In the genomic region with DNA sequence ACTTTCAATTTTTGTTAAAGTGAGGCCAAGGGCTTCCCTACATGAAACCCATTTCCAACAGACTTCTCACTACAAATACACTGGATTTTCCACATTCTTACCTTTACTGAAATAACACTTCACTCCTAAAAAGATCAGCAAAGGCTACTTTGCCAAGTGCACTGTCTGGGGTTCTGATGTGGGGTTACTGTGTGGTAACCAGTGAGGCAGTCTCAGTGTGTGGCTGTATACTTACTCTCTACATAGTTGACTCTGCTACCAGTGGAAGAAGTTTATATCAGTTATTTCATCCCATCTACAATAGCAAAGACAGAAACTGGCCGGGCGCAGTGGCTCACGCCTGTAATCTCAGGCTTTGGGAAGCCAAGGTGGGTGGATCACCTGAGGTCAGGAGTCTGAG, we compare ENCODE assay signal across 14 cellular contexts. TPM values are rescaled to one million over a fixed set of nuclear protein-coding genes. Genes with fewer than 3 reads are reported as not detected.
A peak's percentile ranks its signal among the peaks of the same experiment; 100 is the strongest.
DNase-seq lines count a peak whose midpoint lies in the region; ATAC-seq, FAIRE-seq and TF ChIP-seq lines count a peak whose summit lies in the region.
"Had no signal": no experiment of that assay in that cellular context is flagged by ENCODE, and none has a peak within 500 bp of the region (broad histone marks: within the 10 kb centered on the region; RNA-seq: fewer than 3 reads in every experiment).

No MANE protein-coding gene starts in this region.

- WGBS in HepG2 (ENCODE audit: low lambda C conversion rate), result 79% methylated on average over 3 of the region's 3 CpGs
- WGBS in right lobe of liver (ENCODE audit: insufficient coverage, low coverage, low lambda C conversion rate, missing lambda C conversion rate), result 72% methylated on average over 3 of the region's 3 CpGs

- H3K36me3 ChIP-seq in HepG2 (replicated peaks in 1 of 2; ENCODE audit: control insufficient read depth in 1 of 2, insufficient read depth in 2 of 2, low read length in 2 of 2) (peaks cover 11 to 44% of the 10 kb centered on the region in 2 experiments), right lobe of liver (peaks cover 0 to 22% (median 5%) of the 10 kb centered on the region in 4 donors)

- H3K27ac ChIP-seq in HepG2 (ENCODE audit: extremely low read length, insufficient read depth, low read length), result no peak overlapping the region
- no peak overlapping the region for H3K27ac ChIP-seq in right lobe of liver

- H3K9me3 ChIP-seq in HepG2 (ENCODE audit: low read length), result no peaks in the 10 kb centered on the region
- H3K9me3 ChIP-seq in right lobe of liver, result no peaks in the 10 kb centered on the region
- H3K9me3 ChIP-seq: Peyer's patch had no signal

- H3K79me2 ChIP-seq in HepG2 (ENCODE audit: insufficient read depth, low read length), result peaks cover 93% of the 10 kb centered on the region

- intact Hi-C loops in HepG2 (cut with micrococcal nuclease; ENCODE audit: unreplicated experiment), result no loop called here
- intact Hi-C loops in right lobe of liver (cut with DNase I), result no loop called here
- intact Hi-C loops in activated T-helper 1 cell treated with anti-CD3 and anti-CD28 coated beads, Interleukin-12 subunit alpha, Interleukin-12 subunit beta, Interleukin-2, Interleukin-4 antibody, amounts not matched to agents 30 ng/mL and 10 ng/mL and 1 ng/mL, durations not matched to agents 14 hours and 24 hours and 36 hours (cut with micrococcal nuclease), result loop anchor here (10.0 kb wide), 2 partner anchors 412 to 832 kb away; a partner anchor contains a TSS

- no peak overlapping the region for H2AFZ ChIP-seq in HepG2 (ENCODE audit: low read length)

- peaks cover 72% of the 10 kb centered on the region for H4K20me1 ChIP-seq in HepG2 (ENCODE audit: insufficient read depth, low read length)

- no peak overlapping the region for H3K4me2 ChIP-seq in HepG2 (ENCODE audit: low read depth, low read length)

- no peak for DNase-seq in HepG2 (ENCODE audit: low spot score)
- no peak for DNase-seq in right lobe of liver
- no peak for DNase-seq in activated T-helper 1 cell treated with anti-CD3 and anti-CD28 coated beads, Interleukin-12 subunit alpha, Interleukin-12 subunit beta, Interleukin-2, Interleukin-4 antibody, amounts not matched to agents 30 ng/mL and 10 ng/mL and 1 ng/mL, durations not matched to agents 14 hours and 24 hours and 36 hours (ENCODE audit: low spot score)
- no peak for DNase-seq in mesothelial cell of epicardium (ENCODE audit: low spot score in 2 of 2, unreplicated experiment in 2 of 2)
- no peak for DNase-seq in NCI-H1694 (lab: John Stamatoyannopoulos, UW)
- no peak for DNase-seq in SHP77 (lab: John Stamatoyannopoulos, UW)
- DNase-seq in activated gamma-delta T cell (lab: John Stamatoyannopoulos, UW), result no peak
- DNase-seq: EL; NCI-H146; NCI-H524 treated with DMSO at 0.1 percent for 48 hours; Peyer's patch; stimulated activated CD4-positive, alpha-beta T cell treated with anti-CD3 and anti-CD28 coated beads, Interleukin-15, amount 100 ng/mL, for 24 hours had no signal

- no peak for FAIRE-seq in HepG2 (lab: Jason Lieb, UNC)
- FAIRE-seq: urothelium cell line had no signal

- peaks cover 60% of the 10 kb centered on the region for H3K4me1 ChIP-seq in HepG2 (ENCODE audit: insufficient read depth, low read length)
- peaks cover 0 to 59% (median 18%) of the 10 kb centered on the region in 4 donors for H3K4me1 ChIP-seq in right lobe of liver

- CTCF ChIA-PET in HepG2 (lab: Yijun Ruan, JAX; ENCODE audit: low intra/inter-chr PET ratio, low total read pairs), result no interaction called here

- ATAC-seq in HepG2, result no peak
- no peak for ATAC-seq in right lobe of liver
- no peak for ATAC-seq in HG03432 (IDR thresholded peaks at IDR 0.05; ENCODE audit: unreplicated experiment)

- no peaks in the 10 kb centered on the region for H3K27me3 Mint-ChIP-seq in activated T-helper 1 cell treated with anti-CD3 and anti-CD28 coated beads, Interleukin-12 subunit alpha, Interleukin-12 subunit beta, Interleukin-2, Interleukin-4 antibody, amounts not matched to agents 30 ng/mL and 10 ng/mL and 1 ng/mL, durations not matched to agents 14 hours and 24 hours and 36 hours (ENCODE audit: insufficient read depth)
- no peaks in the 10 kb centered on the region for H3K27me3 Mint-ChIP-seq in mesothelial cell of epicardium (ENCODE audit: low read depth)

- no peak for TF ChIP-seq RAD21 in HepG2 (CRISPR knock-in tag; IDR thresholded peaks at IDR 0.05)

- H3K9me3 Mint-ChIP-seq in activated T-helper 1 cell treated with anti-CD3 and anti-CD28 coated beads, Interleukin-12 subunit alpha, Interleukin-12 subunit beta, Interleukin-2, Interleukin-4 antibody, amounts not matched to agents 30 ng/mL and 10 ng/mL and 1 ng/mL, durations not matched to agents 14 hours and 24 hours and 36 hours, result no peaks in the 10 kb centered on the region
- H3K9me3 Mint-ChIP-seq in mesothelial cell of epicardium, result no peaks in the 10 kb centered on the region

- peaks cover 68% of the 10 kb centered on the region for H3K36me3 Mint-ChIP-seq in activated T-helper 1 cell treated with anti-CD3 and anti-CD28 coated beads, Interleukin-12 subunit alpha, Interleukin-12 subunit beta, Interleukin-2, Interleukin-4 antibody, amounts not matched to agents 30 ng/mL and 10 ng/mL and 1 ng/mL, durations not matched to agents 14 hours and 24 hours and 36 hours (ENCODE audit: low read depth)
- peaks cover 25% of the 10 kb centered on the region for H3K36me3 Mint-ChIP-seq in mesothelial cell of epicardium

- POLR2A ChIA-PET in HepG2 (lab: Yijun Ruan, JAX), result no interaction called here

- no peak overlapping the region for H3K9ac ChIP-seq in HepG2 (ENCODE audit: insufficient read depth, low read depth, low read length)

- no peak for TF ChIP-seq EP300 in HepG2 (IDR thresholded peaks at IDR 0.05; ENCODE audit: low read depth in 2 of 2, low read length in 2 of 2)
- no peak for TF ChIP-seq EP300 in HepG2 (CRISPR knock-in tag; IDR thresholded peaks at IDR 0.05; ENCODE audit: borderline replicate concordance)

- H3K4me3 ChIP-seq in HepG2 (replicated peaks in 1 of 3; ENCODE audit: insufficient read depth in 1 of 3, low read depth in 2 of 3, low read length in 3 of 3) (no peak overlapping the region), right lobe of liver (no peak overlapping the region)

- H3K4me3 Mint-ChIP-seq in activated T-helper 1 cell treated with anti-CD3 and anti-CD28 coated beads, Interleukin-12 subunit alpha, Interleukin-12 subunit beta, Interleukin-2, Interleukin-4 antibody, amounts not matched to agents 30 ng/mL and 10 ng/mL and 1 ng/mL, durations not matched to agents 14 hours and 24 hours and 36 hours, result peak overlapping the region; percentile 97
- no peak overlapping the region for H3K4me3 Mint-ChIP-seq in mesothelial cell of epicardium

- in situ Hi-C loops in HepG2 (cut with HindIII; ENCODE audit: extremely low pct_ligation_motif_present, low pct_unique_long_range_greater_than_20kb), result no loop called here

- no peak for TF ChIP-seq POLR2A in HepG2 (IDR thresholded peaks at IDR 0.05; ENCODE audit: insufficient read depth in 1 of 2, low read depth in 2 of 2, low read length in 2 of 2)
- no peak for TF ChIP-seq POLR2A in right lobe of liver (IDR thresholded peaks at IDR 0.05)

- peak overlapping the region; percentile 90 for H3K27ac Mint-ChIP-seq in activated T-helper 1 cell treated with anti-CD3 and anti-CD28 coated beads, Interleukin-12 subunit alpha, Interleukin-12 subunit beta, Interleukin-2, Interleukin-4 antibody, amounts not matched to agents 30 ng/mL and 10 ng/mL and 1 ng/mL, durations not matched to agents 14 hours and 24 hours and 36 hours
- peak overlapping the region; percentile 18 for H3K27ac Mint-ChIP-seq in mesothelial cell of epicardium

- BruUV-seq in HepG2 (replicated peaks; lab: Mats Ljungman, UMichigan), result no TSS peak

- TF ChIP-seq CTCF in HepG2 (CRISPR knock-in tag; IDR thresholded peaks at IDR 0.05) (no peak), right lobe of liver (IDR thresholded peaks at IDR 0.05) (no peak), mesothelial cell of epicardium (IDR thresholded peaks at IDR 0.05; ENCODE audit: unreplicated experiment) (no peak)

- peaks cover 77% of the 10 kb centered on the region for H3K4me1 Mint-ChIP-seq in activated T-helper 1 cell treated with anti-CD3 and anti-CD28 coated beads, Interleukin-12 subunit alpha, Interleukin-12 subunit beta, Interleukin-2, Interleukin-4 antibody, amounts not matched to agents 30 ng/mL and 10 ng/mL and 1 ng/mL, durations not matched to agents 14 hours and 24 hours and 36 hours (ENCODE audit: low read depth)
- peaks cover 48% of the 10 kb centered on the region for H3K4me1 Mint-ChIP-seq in mesothelial cell of epicardium

- H3K27me3 ChIP-seq in HepG2 (ENCODE audit: control insufficient read depth in 1 of 2, insufficient read depth in 2 of 2, low read length in 2 of 2) (no peaks in the 10 kb centered on the region; a peak in 1 of 5 replicates), right lobe of liver (no peaks in the 10 kb centered on the region)
- H3K27me3 ChIP-seq: Peyer's patch had no signal

RNA-seq across cellular contexts. Expression of a gene that starts 5.6 kb away (rescaled TPM):
- 59.5 and 62.0 TPM in 2 replicates for total RNA-seq in HepG2 (2016; rRNA removed; fragmentation: Illumina TruSeq; extraction: Trizol)
- 6.3 and 6.7 TPM in 2 replicates for total RNA-seq in HepG2 (2016; cell fraction: cytosol; rRNA removed; fragmentation: Illumina TruSeq; extraction: Trizol; ENCODE audit: low read depth)
- total RNA-seq in HepG2 (2016; cell fraction: insoluble cytoplasmic fraction; rRNA removed; fragmentation: Illumina TruSeq; extraction: Trizol), result 58.9 and 60.5 TPM in 2 replicates
- 27.7 and 28.8 TPM in 2 replicates for total RNA-seq in HepG2 (2016; cell fraction: membrane; rRNA removed; fragmentation: Illumina TruSeq; extraction: Trizol)
- total RNA-seq in HepG2 (2016; cell fraction: nucleus; rRNA removed; fragmentation: Illumina TruSeq; extraction: Trizol), result 32.4 and 32.6 TPM in 2 replicates
- polyA plus RNA-seq in HepG2 (2011; rRNA removed), result 39.1 and 41.9 TPM in 2 replicates
- polyA plus RNA-seq in HepG2 (2011; cell fraction: cytosol; rRNA removed), result 23.5 and 37.7 TPM in 2 replicates
- 10.7 and 14.5 TPM in 2 replicates for polyA plus RNA-seq in HepG2 (2011; cell fraction: nucleus; rRNA removed)
- 48.3 and 52.2 TPM in 2 replicates for polyA plus RNA-seq in HepG2 (2012)
- 3.6 and 4.2 TPM in 2 replicates for polyA plus RNA-seq in HepG2 (2016; cell fraction: cytosol; fragmentation: Illumina TruSeq; extraction: Trizol; ENCODE audit: low read depth)
- 60.6 and 66.1 TPM in 2 replicates for polyA plus RNA-seq in HepG2 (2016; cell fraction: insoluble cytoplasmic fraction; fragmentation: Illumina TruSeq; extraction: Trizol; ENCODE audit: low read depth)
- polyA plus RNA-seq in HepG2 (2016; cell fraction: membrane; fragmentation: Illumina TruSeq; extraction: Trizol; ENCODE audit: low read depth), result 13.9 and 15.0 TPM in 2 replicates
- 38.8 and 40.8 TPM in 2 replicates for polyA plus RNA-seq in HepG2 (2016; cell fraction: nucleus; fragmentation: Illumina TruSeq; extraction: Trizol; ENCODE audit: insufficient read depth, low read depth)
- polyA minus RNA-seq in HepG2 (2011; rRNA and poly(A)+ RNA removed; ENCODE audit: low replicate concordance), result 52.7 and 77.7 TPM in 2 replicates
- polyA minus RNA-seq in HepG2 (2011; cell fraction: cytosol; rRNA and poly(A)+ RNA removed), result 29.3 and 33.9 TPM in 2 replicates
- polyA minus RNA-seq in HepG2 (2011; cell fraction: nucleus; rRNA and poly(A)+ RNA removed), result 28.7 and 33.2 TPM in 2 replicates
- 10 to 100 TPM; 14.1 to 25.2 (median 20.7) TPM for total RNA-seq in right lobe of liver
- 105 and 107 TPM in 2 replicates for total RNA-seq in activated T-helper 1 cell treated with anti-CD3 and anti-CD28 coated beads, Interleukin-12 subunit alpha, Interleukin-12 subunit beta, Interleukin-2, Interleukin-4 antibody, amounts not matched to agents 30 ng/mL and 10 ng/mL and 1 ng/mL, durations not matched to agents 14 hours and 24 hours and 36 hours
- total RNA-seq in mesothelial cell of epicardium, result 99.0 to 105 TPM (median 101 TPM) in 3 replicates

RNA-seq across cellular contexts. Expression of a gene that starts 14.8 kb away (rescaled TPM):
- total RNA-seq in HepG2 (2016; rRNA removed; fragmentation: Illumina TruSeq; extraction: Trizol) (91.7 and 126 TPM in 2 replicates), right lobe of liver (100 to 1,000 TPM in 4 of 6 experiments, 10 to 100 TPM in 2; 75.1 to 320 (median 178) TPM), mesothelial cell of epicardium (9.0 to 10.7 TPM (median 10.6 TPM) in 3 replicates)
- 33.8 and 34.0 TPM in 2 replicates for total RNA-seq in HepG2 (2016; cell fraction: cytosol; rRNA removed; fragmentation: Illumina TruSeq; extraction: Trizol; ENCODE audit: low read depth)
- 89.0 and 132 TPM in 2 replicates for total RNA-seq in HepG2 (2016; cell fraction: insoluble cytoplasmic fraction; rRNA removed; fragmentation: Illumina TruSeq; extraction: Trizol)
- total RNA-seq in HepG2 (2016; cell fraction: membrane; rRNA removed; fragmentation: Illumina TruSeq; extraction: Trizol), result 68.4 and 70.3 TPM in 2 replicates
- total RNA-seq in HepG2 (2016; cell fraction: nucleus; rRNA removed; fragmentation: Illumina TruSeq; extraction: Trizol), result 155 and 170 TPM in 2 replicates
- 70.0 and 102 TPM in 2 replicates for polyA plus RNA-seq in HepG2 (2011; rRNA removed)
- 57.2 and 86.0 TPM in 2 replicates for polyA plus RNA-seq in HepG2 (2011; cell fraction: cytosol; rRNA removed)
- polyA plus RNA-seq in HepG2 (2011; cell fraction: nucleus; rRNA removed), result 489 and 498 TPM in 2 replicates
- 41.5 and 43.2 TPM in 2 replicates for polyA plus RNA-seq in HepG2 (2012)
- polyA plus RNA-seq in HepG2 (2016; cell fraction: cytosol; fragmentation: Illumina TruSeq; extraction: Trizol; ENCODE audit: low read depth), result 21.7 and 24.0 TPM in 2 replicates
- 64.0 and 68.6 TPM in 2 replicates for polyA plus RNA-seq in HepG2 (2016; cell fraction: insoluble cytoplasmic fraction; fragmentation: Illumina TruSeq; extraction: Trizol; ENCODE audit: low read depth)
- polyA plus RNA-seq in HepG2 (2016; cell fraction: membrane; fragmentation: Illumina TruSeq; extraction: Trizol; ENCODE audit: low read depth), result 44.9 and 46.0 TPM in 2 replicates
- polyA plus RNA-seq in HepG2 (2016; cell fraction: nucleus; fragmentation: Illumina TruSeq; extraction: Trizol; ENCODE audit: insufficient read depth, low read depth), result 216 and 226 TPM in 2 replicates
- 13.9 and 184 TPM in 2 replicates for polyA minus RNA-seq in HepG2 (2011; rRNA and poly(A)+ RNA removed; ENCODE audit: low replicate concordance)
- polyA minus RNA-seq in HepG2 (2011; cell fraction: cytosol; rRNA and poly(A)+ RNA removed), result 18.4 and 23.4 TPM in 2 replicates
- 164 and 185 TPM in 2 replicates for polyA minus RNA-seq in HepG2 (2011; cell fraction: nucleus; rRNA and poly(A)+ RNA removed)
- total RNA-seq in activated T-helper 1 cell treated with anti-CD3 and anti-CD28 coated beads, Interleukin-12 subunit alpha, Interleukin-12 subunit beta, Interleukin-2, Interleukin-4 antibody, amounts not matched to agents 30 ng/mL and 10 ng/mL and 1 ng/mL, durations not matched to agents 14 hours and 24 hours and 36 hours, result 17.0 and 18.3 TPM in 2 replicates

RNA-seq across cellular contexts. Expression of a gene that starts 27.3 kb away (rescaled TPM):
- total RNA-seq in HepG2 (2016; rRNA removed; fragmentation: Illumina TruSeq; extraction: Trizol) (1.5 and 2.5 TPM in 2 replicates), right lobe of liver (1 to 10 TPM; 2.8 to 7.1 (median 4.5) TPM), mesothelial cell of epicardium (10.6 to 11.8 TPM (median 11.6 TPM) in 3 replicates)
- total RNA-seq in HepG2 (2016; cell fraction: cytosol; rRNA removed; fragmentation: Illumina TruSeq; extraction: Trizol; ENCODE audit: low read depth), result 0.91 and 1.1 TPM in 2 replicates
- 2.2 and 2.4 TPM in 2 replicates for total RNA-seq in HepG2 (2016; cell fraction: insoluble cytoplasmic fraction; rRNA removed; fragmentation: Illumina TruSeq; extraction: Trizol)
- total RNA-seq in HepG2 (2016; cell fraction: membrane; rRNA removed; fragmentation: Illumina TruSeq; extraction: Trizol), result 2.7 and 3.5 TPM in 2 replicates
- total RNA-seq in HepG2 (2016; cell fraction: nucleus; rRNA removed; fragmentation: Illumina TruSeq; extraction: Trizol), result 2.0 and 2.1 TPM in 2 replicates
- 5.9 and 6.9 TPM in 2 replicates for polyA plus RNA-seq in HepG2 (2011; rRNA removed)
- polyA plus RNA-seq in HepG2 (2011; cell fraction: cytosol; rRNA removed), result 4.4 and 5.2 TPM in 2 replicates
- 20.6 and 21.3 TPM in 2 replicates for polyA plus RNA-seq in HepG2 (2011; cell fraction: nucleus; rRNA removed)
- polyA plus RNA-seq in HepG2 (2012), result 4.0 and 4.5 TPM in 2 replicates
- polyA plus RNA-seq in HepG2 (2016; cell fraction: cytosol; fragmentation: Illumina TruSeq; extraction: Trizol; ENCODE audit: low read depth), result 0.99 and 1.1 TPM in 2 replicates
- polyA plus RNA-seq in HepG2 (2016; cell fraction: insoluble cytoplasmic fraction; fragmentation: Illumina TruSeq; extraction: Trizol; ENCODE audit: low read depth), result 2.0 and 2.3 TPM in 2 replicates
- 2.3 and 2.5 TPM in 2 replicates for polyA plus RNA-seq in HepG2 (2016; cell fraction: membrane; fragmentation: Illumina TruSeq; extraction: Trizol; ENCODE audit: low read depth)
- 3.6 and 4.3 TPM in 2 replicates for polyA plus RNA-seq in HepG2 (2016; cell fraction: nucleus; fragmentation: Illumina TruSeq; extraction: Trizol; ENCODE audit: insufficient read depth, low read depth)
- 8.9 and 14.9 TPM in 2 replicates for polyA minus RNA-seq in HepG2 (2011; rRNA and poly(A)+ RNA removed; ENCODE audit: low replicate concordance)
- 1.5 and 1.9 TPM in 2 replicates for polyA minus RNA-seq in HepG2 (2011; cell fraction: cytosol; rRNA and poly(A)+ RNA removed)
- polyA minus RNA-seq in HepG2 (2011; cell fraction: nucleus; rRNA and poly(A)+ RNA removed), result 2.7 and 3.7 TPM in 2 replicates
- 57.1 and 59.5 TPM in 2 replicates for total RNA-seq in activated T-helper 1 cell treated with anti-CD3 and anti-CD28 coated beads, Interleukin-12 subunit alpha, Interleukin-12 subunit beta, Interleukin-2, Interleukin-4 antibody, amounts not matched to agents 30 ng/mL and 10 ng/mL and 1 ng/mL, durations not matched to agents 14 hours and 24 hours and 36 hours

RNA-seq across cellular contexts. Expression of a gene that starts 33.9 kb away (rescaled TPM):
- 45.5 and 49.1 TPM in 2 replicates for total RNA-seq in HepG2 (2016; rRNA removed; fragmentation: Illumina TruSeq; extraction: Trizol)
- total RNA-seq in HepG2 (2016; cell fraction: cytosol; rRNA removed; fragmentation: Illumina TruSeq; extraction: Trizol; ENCODE audit: low read depth), result 9.3 and 10.4 TPM in 2 replicates
- total RNA-seq in HepG2 (2016; cell fraction: insoluble cytoplasmic fraction; rRNA removed; fragmentation: Illumina TruSeq; extraction: Trizol), result 46.7 and 47.5 TPM in 2 replicates
- total RNA-seq in HepG2 (2016; cell fraction: membrane; rRNA removed; fragmentation: Illumina TruSeq; extraction: Trizol), result 18.1 and 19.8 TPM in 2 replicates
- total RNA-seq in HepG2 (2016; cell fraction: nucleus; rRNA removed; fragmentation: Illumina TruSeq; extraction: Trizol), result 19.0 and 20.5 TPM in 2 replicates
- polyA plus RNA-seq in HepG2 (2011; rRNA removed), result 108 and 123 TPM in 2 replicates
- 139 and 201 TPM in 2 replicates for polyA plus RNA-seq in HepG2 (2011; cell fraction: cytosol; rRNA removed)
- 105 and 112 TPM in 2 replicates for polyA plus RNA-seq in HepG2 (2011; cell fraction: nucleus; rRNA removed)
- 63.2 and 85.2 TPM in 2 replicates for polyA plus RNA-seq in HepG2 (2012)
- polyA plus RNA-seq in HepG2 (2016; cell fraction: cytosol; fragmentation: Illumina TruSeq; extraction: Trizol; ENCODE audit: low read depth), result 10.6 and 11.3 TPM in 2 replicates
- polyA plus RNA-seq in HepG2 (2016; cell fraction: insoluble cytoplasmic fraction; fragmentation: Illumina TruSeq; extraction: Trizol; ENCODE audit: low read depth), result 55.3 and 58.3 TPM in 2 replicates
- polyA plus RNA-seq in HepG2 (2016; cell fraction: membrane; fragmentation: Illumina TruSeq; extraction: Trizol; ENCODE audit: low read depth), result 16.1 and 16.9 TPM in 2 replicates
- polyA plus RNA-seq in HepG2 (2016; cell fraction: nucleus; fragmentation: Illumina TruSeq; extraction: Trizol; ENCODE audit: insufficient read depth, low read depth), result 37.2 and 39.4 TPM in 2 replicates
- polyA minus RNA-seq in HepG2 (2011; rRNA and poly(A)+ RNA removed; ENCODE audit: low replicate concordance), result 46.6 and 135 TPM in 2 replicates
- polyA minus RNA-seq in HepG2 (2011; cell fraction: cytosol; rRNA and poly(A)+ RNA removed), result 84.6 and 87.5 TPM in 2 replicates
- 18.5 and 25.0 TPM in 2 replicates for polyA minus RNA-seq in HepG2 (2011; cell fraction: nucleus; rRNA and poly(A)+ RNA removed)
- 10 to 100 TPM; 12.9 to 34.4 (median 23.7) TPM for total RNA-seq in right lobe of liver
- total RNA-seq in activated T-helper 1 cell treated with anti-CD3 and anti-CD28 coated beads, Interleukin-12 subunit alpha, Interleukin-12 subunit beta, Interleukin-2, Interleukin-4 antibody, amounts not matched to agents 30 ng/mL and 10 ng/mL and 1 ng/mL, durations not matched to agents 14 hours and 24 hours and 36 hours, result 94.3 and 98.6 TPM in 2 replicates
- total RNA-seq in mesothelial cell of epicardium, result 26.6 to 30.6 TPM (median 28.7 TPM) in 3 replicates

RNA-seq across cellular contexts. Expression of a gene that starts 43.3 kb away (rescaled TPM):
- total RNA-seq in HepG2 (2016; rRNA removed; fragmentation: Illumina TruSeq; extraction: Trizol) (0.42 and 0.64 TPM in 2 replicates), right lobe of liver (10 to 100 TPM in 2 of 6 experiments, 1 to 10 TPM in 4; 1.6 to 11.2 (median 8.1) TPM), mesothelial cell of epicardium (8.2 to 9.5 TPM (median 8.4 TPM) in 3 replicates)
- total RNA-seq in HepG2 (2016; cell fraction: cytosol; rRNA removed; fragmentation: Illumina TruSeq; extraction: Trizol; ENCODE audit: low read depth), result under 0.01 and 0.35 TPM in 2 replicates
- 0.18 and 0.74 TPM in 2 replicates for total RNA-seq in HepG2 (2016; cell fraction: insoluble cytoplasmic fraction; rRNA removed; fragmentation: Illumina TruSeq; extraction: Trizol)
- 0.07 and 0.22 TPM in 2 replicates for total RNA-seq in HepG2 (2016; cell fraction: membrane; rRNA removed; fragmentation: Illumina TruSeq; extraction: Trizol)
- 1.7 and 2.1 TPM in 2 replicates for total RNA-seq in HepG2 (2016; cell fraction: nucleus; rRNA removed; fragmentation: Illumina TruSeq; extraction: Trizol)
- polyA plus RNA-seq in HepG2 (2011; rRNA removed), result 3.5 and 4.8 TPM in 2 replicates
- polyA plus RNA-seq in HepG2 (2011; cell fraction: cytosol; rRNA removed), result 0.85 and 1.5 TPM in 2 replicates
- 32.0 and 33.0 TPM in 2 replicates for polyA plus RNA-seq in HepG2 (2011; cell fraction: nucleus; rRNA removed)
- 2.0 and 3.0 TPM in 2 replicates for polyA plus RNA-seq in HepG2 (2012)
- 0.07 TPM in 1 of 2 replicates, not detected in the other for polyA plus RNA-seq in HepG2 (2016; cell fraction: cytosol; fragmentation: Illumina TruSeq; extraction: Trizol; ENCODE audit: low read depth)
- 0.13 and 0.34 TPM in 2 replicates for polyA plus RNA-seq in HepG2 (2016; cell fraction: insoluble cytoplasmic fraction; fragmentation: Illumina TruSeq; extraction: Trizol; ENCODE audit: low read depth)
- 0.09 and 0.14 TPM in 2 replicates for polyA plus RNA-seq in HepG2 (2016; cell fraction: membrane; fragmentation: Illumina TruSeq; extraction: Trizol; ENCODE audit: low read depth)
- polyA plus RNA-seq in HepG2 (2016; cell fraction: nucleus; fragmentation: Illumina TruSeq; extraction: Trizol; ENCODE audit: insufficient read depth, low read depth), result 1.9 and 2.5 TPM in 2 replicates
- polyA minus RNA-seq in HepG2 (2011; rRNA and poly(A)+ RNA removed; ENCODE audit: low replicate concordance), result 8.3 and 11.0 TPM in 2 replicates
- polyA minus RNA-seq in HepG2 (2011; cell fraction: cytosol; rRNA and poly(A)+ RNA removed), result 0.35 and 0.99 TPM in 2 replicates
- 12.2 and 14.8 TPM in 2 replicates for polyA minus RNA-seq in HepG2 (2011; cell fraction: nucleus; rRNA and poly(A)+ RNA removed)
- 12.1 and 12.2 TPM in 2 replicates for total RNA-seq in activated T-helper 1 cell treated with anti-CD3 and anti-CD28 coated beads, Interleukin-12 subunit alpha, Interleukin-12 subunit beta, Interleukin-2, Interleukin-4 antibody, amounts not matched to agents 30 ng/mL and 10 ng/mL and 1 ng/mL, durations not matched to agents 14 hours and 24 hours and 36 hours
